Comparison of ENCODE assay signal across 22 cellular contexts in the genomic region with DNA sequence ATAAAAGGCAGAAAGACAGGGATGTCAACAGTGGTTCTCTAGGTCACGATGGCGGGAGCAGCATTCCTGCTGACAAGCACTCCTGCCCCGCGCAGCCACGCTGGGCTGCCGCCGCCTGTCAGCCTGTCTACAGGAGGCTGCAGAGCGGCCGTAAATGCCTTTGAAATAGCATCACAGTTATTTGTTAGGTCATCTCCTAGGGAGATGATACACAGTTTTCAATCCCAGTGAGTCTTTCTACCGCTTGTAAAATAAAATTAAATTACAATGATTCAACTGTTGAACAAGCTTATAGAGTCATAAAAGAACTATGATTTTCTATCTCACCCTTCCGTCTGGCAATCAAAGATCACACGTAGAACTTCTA. TPM values are rescaled to one million over a fixed set of nuclear protein-coding genes. Genes with fewer than 3 reads are reported as not detected.
DNase-seq lines count a peak whose midpoint lies in the region; ATAC-seq, FAIRE-seq and TF ChIP-seq lines count a peak whose summit lies in the region.
"Had no signal": no experiment of that assay in that cellular context is flagged by ENCODE, and none has a peak within 500 bp of the region (broad histone marks: within the 10 kb centered on the region; RNA-seq: fewer than 3 reads in every experiment).

No MANE protein-coding gene starts in this region.

- ATAC-seq in GM19467 (IDR thresholded peaks at IDR 0.05; ENCODE audit: unreplicated experiment) (no peak), GM21723 (IDR thresholded peaks at IDR 0.05; ENCODE audit: unreplicated experiment) (no peak), GM23338 (no peak)
- ATAC-seq: activated naive CD8-positive, alpha-beta T cell treated with anti-CD3 and anti-CD28 coated beads, Interleukin-2, amount 50 U/mL, for 24 hours; esophagus mucosa had no signal

- H3K27ac Mint-ChIP-seq in GM23338 = no peak overlapping the region
- H3K27ac Mint-ChIP-seq: activated naive CD8-positive, alpha-beta T cell treated with anti-CD3 and anti-CD28 coated beads, Interleukin-2, amount 50 U/mL, for 24 hours; progenitor cell of endocrine pancreas had no signal

- no peak overlapping the region for H3K9ac ChIP-seq in mesendoderm (ENCODE audit: low read length)

- H3K23ac ChIP-seq in mesendoderm (ENCODE audit: low read length) = no peak overlapping the region

- H3K36me3 Mint-ChIP-seq in GM23338 (ENCODE audit: low read depth) = no peaks in the 10 kb centered on the region

- no peak overlapping the region for H3K56ac ChIP-seq in mesendoderm (ENCODE audit: low read length)

- H3K27me3 Mint-ChIP-seq in GM23338 (ENCODE audit: insufficient read depth, low read depth, poor library complexity) = peaks cover 8% of the 10 kb centered on the region
- H3K27me3 Mint-ChIP-seq: activated naive CD8-positive, alpha-beta T cell treated with anti-CD3 and anti-CD28 coated beads, Interleukin-2, amount 50 U/mL, for 24 hours; IgD-negative memory B cell; progenitor cell of endocrine pancreas had no signal

- H3K4me2 ChIP-seq in mesendoderm (ENCODE audit: low read length) (no peak overlapping the region), GM23338 (no peak overlapping the region)

- H3K27ac ChIP-seq in HEK293 (ENCODE audit: extremely low read depth, low read depth, low read length) (no peak overlapping the region), mesendoderm (ENCODE audit: low read depth, low read length) (no peak overlapping the region), GM23338 (ENCODE audit: low read depth) (no peak overlapping the region)
- H3K27ac ChIP-seq: thyroid gland had no signal

- no peak for FAIRE-seq in GM19239 (lab: Jason Lieb, UNC)
- FAIRE-seq: H1 had no signal

- no peaks in the 10 kb centered on the region for H3K9me3 Mint-ChIP-seq in GM23338
- H3K9me3 Mint-ChIP-seq: activated naive CD8-positive, alpha-beta T cell treated with anti-CD3 and anti-CD28 coated beads, Interleukin-2, amount 50 U/mL, for 24 hours; IgD-negative memory B cell had no signal

- no peak overlapping the region for H4K8ac ChIP-seq in mesendoderm (ENCODE audit: low read depth, low read length)

- no peaks in the 10 kb centered on the region for H3K27me3 ChIP-seq in mesendoderm (ENCODE audit: insufficient read depth, low read length, poor library complexity)
- no peaks in the 10 kb centered on the region for H3K27me3 ChIP-seq in GM23338 (ENCODE audit: insufficient read depth)
- H3K27me3 ChIP-seq: thyroid gland had no signal

- H3K9me2 ChIP-seq in GM23338 (ENCODE audit: insufficient read depth) = no peaks in the 10 kb centered on the region; the same call in 1 of the 2 replicates

- H3K9me3 ChIP-seq in HEK293 (ENCODE audit: control insufficient read depth, insufficient read depth, low read depth, low read length) = no peaks in the 10 kb centered on the region
- H3K9me3 ChIP-seq: thyroid gland had no signal

- H2BK120ac ChIP-seq in mesendoderm (ENCODE audit: low read depth, low read length) = no peak overlapping the region

- H3K79me1 ChIP-seq in mesendoderm (ENCODE audit: low read length) = no peaks in the 10 kb centered on the region

- H3F3A ChIP-seq in GM23338 (replicated peaks; ENCODE audit: low read depth) = no peaks in the 10 kb centered on the region

- CTCF ChIA-PET in AG04449 (lab: Yijun Ruan, JAX) (no interaction called here), HEK293 (lab: Yijun Ruan, JAX) (no interaction called here)

- TF ChIP-seq CTCF in AG04449 (IDR thresholded peaks at IDR 0.05; ENCODE audit: insufficient read depth, low read length, missing control alignments) = no peak
- no peak for TF ChIP-seq CTCF in HEK293 (tag by site-specific recombination; IDR thresholded peaks at IDR 0.05)
- no peak for TF ChIP-seq CTCF in GM23338 (conservative IDR thresholded peaks at IDR 0.05; ENCODE audit: low read depth in 2 of 2)

- peaks cover 11% of the 10 kb centered on the region for H3K4me1 Mint-ChIP-seq in GM23338
- H3K4me1 Mint-ChIP-seq: activated naive CD8-positive, alpha-beta T cell treated with anti-CD3 and anti-CD28 coated beads, Interleukin-2, amount 50 U/mL, for 24 hours had no signal

- no peaks in the 10 kb centered on the region for H4K20me1 ChIP-seq in GM23338 (replicated peaks; ENCODE audit: insufficient read depth)

- H3K4me3 ChIP-seq in AG04449 (ENCODE audit: low read depth, low read length) (no peak overlapping the region), HEK293 (ENCODE audit: low read depth, low read length) (no peak overlapping the region), mesendoderm (ENCODE audit: low read length) (no peak overlapping the region), GM23338 (no peak overlapping the region)
- H3K4me3 ChIP-seq: thyroid gland had no signal

- H2AFZ ChIP-seq in GM23338 = no peak overlapping the region

- H3K36me3 ChIP-seq in HEK293 (ENCODE audit: control insufficient read depth in 2 of 2, insufficient read depth in 1 of 2, low read length in 2 of 2) = peaks cover 5 to 16% of the 10 kb centered on the region in 2 experiments; a peak in 2 of 3 replicates
- H3K36me3 ChIP-seq in mesendoderm (ENCODE audit: control insufficient read depth, insufficient read depth, low read length) = no peaks in the 10 kb centered on the region
- no peaks in the 10 kb centered on the region for H3K36me3 ChIP-seq in GM23338 (ENCODE audit: insufficient read depth)

- WGBS in mesendoderm (ENCODE audit: extremely low coverage, insufficient coverage, low lambda C conversion rate) = no CpG with 5 or more reads among the region's 12 CpGs

- H2BK5ac ChIP-seq in mesendoderm (ENCODE audit: low read length) = no peak overlapping the region

- H3K18ac ChIP-seq in mesendoderm (ENCODE audit: low read length) = no peak overlapping the region

- H2BK15ac ChIP-seq in mesendoderm (replicated peaks; ENCODE audit: low read depth) = no peak overlapping the region

- no peak overlapping the region for H2AK5ac ChIP-seq in mesendoderm (ENCODE audit: low read length)

- POLR2A ChIA-PET in AG04449 (lab: Yijun Ruan, JAX) (no interaction called here), HEK293 (lab: Yijun Ruan, JAX) (no interaction called here)

- DNase-seq in AG04449 (ENCODE audit: low read depth, low spot score) (peak; percentile 53), astrocyte of the hippocampus (ENCODE audit: low read depth, low spot score) (peak; percentile 55), mesendoderm (peak; percentile 34), GM19239 (ENCODE audit: insufficient read length, low spot score) (no peak), GM23338 (ENCODE audit: low spot score) (no peak)
- DNase-seq: activated CD4-positive, alpha-beta T cell treated with anti-CD3 and anti-CD28 coated beads, Interleukin-2, amount 50 U/mL, for 4 hours; activated naive CD8-positive, alpha-beta T cell treated with anti-CD3 and anti-CD28 coated beads, Interleukin-2, amount 50 U/mL, for 24 hours; activated T-cell treated with anti-CD3 and anti-CD28 coated beads, Interleukin-2, amount 50 U/mL, for 48 hours; Calu3; left cardiac atrium; NCI-H1105; NCI-H2171 treated with DMSO at 0.1 percent for 48 hours; stimulated activated CD4-positive, alpha-beta T cell treated with anti-CD3 and anti-CD28 coated beads, Interleukin-2, amount 100 ng/mL, for 24 hours; stimulated activated CD8-positive, alpha-beta memory T cell treated with anti-CD3 and anti-CD28 coated beads, Interleukin-4, amount 100 ng/mL, for 48 hours; thyroid gland had no signal

- no peaks in the 10 kb centered on the region for H3K79me2 ChIP-seq in mesendoderm (ENCODE audit: control insufficient read depth, insufficient read depth, low read length)
- no peaks in the 10 kb centered on the region for H3K79me2 ChIP-seq in GM23338 (replicated peaks; ENCODE audit: insufficient read depth)

- no peak overlapping the region for H3K4me3 Mint-ChIP-seq in GM23338
- H3K4me3 Mint-ChIP-seq: activated naive CD8-positive, alpha-beta T cell treated with anti-CD3 and anti-CD28 coated beads, Interleukin-2, amount 50 U/mL, for 24 hours; IgD-negative memory B cell had no signal

- peaks cover 2% of the 10 kb centered on the region for H3K4me1 ChIP-seq in HEK293 (ENCODE audit: control insufficient read depth, insufficient read depth, low read length)
- H3K4me1 ChIP-seq in mesendoderm (ENCODE audit: control insufficient read depth, low read depth, low read length) = no peaks in the 10 kb centered on the region
- H3K4me1 ChIP-seq in GM23338 (ENCODE audit: insufficient read depth) = no peaks in the 10 kb centered on the region
- H3K4me1 ChIP-seq: thyroid gland had no signal

- H4K5ac ChIP-seq in mesendoderm (ENCODE audit: low read length) = no peak overlapping the region

- H3K4ac ChIP-seq in mesendoderm (ENCODE audit: low read depth, low read length) = no peak overlapping the region

TF ChIP-seq in HEK293, 187 proteins besides CTCF, POLR2A, EP300 and RAD21 (continues in another document):
- peak; percentile 66; the same call in 1 of the 2 replicates for TF ChIP-seq GLI2 (tag by site-specific recombination; IDR thresholded peaks at IDR 0.05; ENCODE audit: borderline replicate concordance, low read depth)

TF ChIP-seq in GM23338, 12 proteins besides CTCF, POLR2A, EP300 and RAD21 (continues in another document):
- TF ChIP-seq JUNB (IDR thresholded peaks at IDR 0.05; ENCODE audit: unreplicated experiment) = no peak
- no peak for TF ChIP-seq ZNF114 (CRISPR knock-in tag; IDR thresholded peaks at IDR 0.05)
- TF ChIP-seq, protein P1, sequence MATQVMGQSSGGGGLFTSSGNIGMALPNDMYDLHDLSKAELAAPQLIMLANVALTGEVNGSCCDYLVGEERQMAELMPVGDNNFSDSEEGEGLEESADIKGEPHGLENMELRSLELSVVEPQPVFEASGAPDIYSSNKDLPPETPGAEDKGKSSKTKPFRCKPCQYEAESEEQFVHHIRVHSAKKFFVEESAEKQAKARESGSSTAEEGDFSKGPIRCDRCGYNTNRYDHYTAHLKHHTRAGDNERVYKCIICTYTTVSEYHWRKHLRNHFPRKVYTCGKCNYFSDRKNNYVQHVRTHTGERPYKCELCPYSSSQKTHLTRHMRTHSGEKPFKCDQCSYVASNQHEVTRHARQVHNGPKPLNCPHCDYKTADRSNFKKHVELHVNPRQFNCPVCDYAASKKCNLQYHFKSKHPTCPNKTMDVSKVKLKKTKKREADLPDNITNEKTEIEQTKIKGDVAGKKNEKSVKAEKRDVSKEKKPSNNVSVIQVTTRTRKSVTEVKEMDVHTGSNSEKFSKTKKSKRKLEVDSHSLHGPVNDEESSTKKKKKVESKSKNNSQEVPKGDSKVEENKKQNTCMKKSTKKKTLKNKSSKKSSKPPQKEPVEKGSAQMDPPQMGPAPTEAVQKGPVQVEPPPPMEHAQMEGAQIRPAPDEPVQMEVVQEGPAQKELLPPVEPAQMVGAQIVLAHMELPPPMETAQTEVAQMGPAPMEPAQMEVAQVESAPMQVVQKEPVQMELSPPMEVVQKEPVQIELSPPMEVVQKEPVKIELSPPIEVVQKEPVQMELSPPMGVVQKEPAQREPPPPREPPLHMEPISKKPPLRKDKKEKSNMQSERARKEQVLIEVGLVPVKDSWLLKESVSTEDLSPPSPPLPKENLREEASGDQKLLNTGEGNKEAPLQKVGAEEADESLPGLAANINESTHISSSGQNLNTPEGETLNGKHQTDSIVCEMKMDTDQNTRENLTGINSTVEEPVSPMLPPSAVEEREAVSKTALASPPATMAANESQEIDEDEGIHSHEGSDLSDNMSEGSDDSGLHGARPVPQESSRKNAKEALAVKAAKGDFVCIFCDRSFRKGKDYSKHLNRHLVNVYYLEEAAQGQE (IDR thresholded peaks at IDR 0.05; ENCODE audit: unreplicated experiment) = no peak

RNA-seq across cellular contexts. Expression of a gene that starts 7.3 kb away (rescaled TPM):
- polyA plus RNA-seq in mesendoderm (2013, experiment 1 of 2) = 0.01 TPM
- 0.03 TPM for polyA plus RNA-seq in mesendoderm (2013, experiment 2 of 2)
- total RNA-seq in GM23338 (2014; rRNA removed; shearing (Covaris generic)) = not detected in 2 replicates
- 0.19 and 0.21 TPM in 2 replicates for polyA plus RNA-seq in GM23338 (2016; fragmentation: Nextera tagmentation; extraction: Ambion mirVana)
- total RNA-seq: H1 had no signal
- polyA plus RNA-seq: IgD-negative memory B cell had no signal

Comparison
In these comparisons a context has a peak if more than half of its experiments do, and no peak if none do; other contexts are left out.
1. DNase-seq: peak in AG04449 (single experiment), astrocyte of the hippocampus (single experiment) and mesendoderm (single experiment); none in GM19239 (single experiment) and GM23338 (single experiment).